8 cellular contexts compared by ENCODE assay signal in genomic region chr7:32669173-32669870, GRCh38.
DNase-seq lines count a peak whose midpoint lies in the region; ATAC-seq and TF ChIP-seq lines count a peak whose summit lies in the region.
"Not testable (repeated sequence)": the region's sequence is repeated elsewhere in the genome, so short reads cannot be mapped to it uniquely, and the experiment has no call there.

No MANE protein-coding gene starts in this region.

- POLR2A ChIA-PET in WTC11 (lab: Charles Lee), result not testable (repeated sequence)

- H3K27me3 Mint-ChIP-seq in WTC11 (ENCODE audit: low read depth), result not testable (repeated sequence)

- ATAC-seq in GM18868 (IDR thresholded peaks at IDR 0.05; ENCODE audit: unreplicated experiment) (peak; percentile 65), esophagus mucosa (peak; percentile 88)
- not testable (repeated sequence) for ATAC-seq in WTC11

- not testable (repeated sequence) for H3K4me3 ChIP-seq in AG09309 (ENCODE audit: control insufficient read depth, low read depth, low read length); retinal pigment epithelial cell (ENCODE audit: low read length)

- CTCF ChIA-PET in WTC11 (lab: Charles Lee), result not testable (repeated sequence)

- H3K27ac Mint-ChIP-seq in WTC11, result peak overlapping the region; percentile 55

- not testable (repeated sequence) for H3K4me3 Mint-ChIP-seq in WTC11

- not testable (repeated sequence) for TF ChIP-seq CTCF in AG09309 (IDR thresholded peaks at IDR 0.05; ENCODE audit: control insufficient read depth, insufficient read depth, low read depth, low read length, missing control alignments); WTC11 (IDR thresholded peaks at IDR 0.05); retinal pigment epithelial cell (conservative IDR thresholded peaks at IDR 0.05; ENCODE audit: low read depth, low read length)

- not testable (repeated sequence) for H3K36me3 Mint-ChIP-seq in WTC11

- H3K4me1 Mint-ChIP-seq in WTC11, result peaks cover 22% of the 10 kb centered on the region

- peaks cover 16% of the 10 kb centered on the region for H3K9me3 Mint-ChIP-seq in WTC11

- DNase-seq in AG09309 (ENCODE audit: low read depth) (peak; percentile 28), LoVo (ENCODE audit: low spot score) (peak; percentile 94), NCI-H69 (lab: John Stamatoyannopoulos, UW) (peak; percentile 90), kidney tubule cell (ENCODE audit: low spot score) (peak; percentile 97), retinal pigment epithelial cell (ENCODE audit: low read depth) (peak; percentile 28)
- not testable (repeated sequence) for DNase-seq in WTC11 (ENCODE audit: low spot score)
